ENCODE assay signal across 26 cellular contexts in genomic region chr1:22576148-22576544, GRCh38. TPM values are rescaled to one million over a fixed set of nuclear protein-coding genes. Genes with fewer than 3 reads are reported as not detected.
"Had no signal": no experiment of that assay in that cellular context is flagged by ENCODE, and none has a peak within 500 bp of the region (broad histone marks: within the 10 kb centered on the region; RNA-seq: fewer than 3 reads in every experiment).

No MANE protein-coding gene starts in this region.

- H3K4me3 ChIP-seq: stomach, suprapubic skin, testis, thoracic aorta, thyroid gland, tibial artery, tibial nerve, transverse colon, upper lobe of left lung, upper lobe of right lung, uterus, vagina had no signal

- H3K27me3 ChIP-seq: testis, thyroid gland, upper lobe of left lung, upper lobe of right lung, uterus, vagina had no signal

- H3K27ac ChIP-seq: stomach, suprapubic skin, testis, thoracic aorta, thyroid gland, tibial artery, tibial nerve, transverse colon, upper lobe of left lung, upper lobe of right lung, uterus, vagina had no signal

- H3K4me1 ChIP-seq: stomach, suprapubic skin, testis, thyroid gland, tibial artery, tibial nerve, transverse colon, upper lobe of left lung, upper lobe of right lung, uterus, vagina had no signal

- H3K36me3 ChIP-seq: stomach, suprapubic skin, thoracic aorta, thyroid gland, tibial artery, tibial nerve, transverse colon, upper lobe of left lung, upper lobe of right lung, uterus, vagina had no signal

- FAIRE-seq: urothelium cell line had no signal

- H3K9me3 ChIP-seq: stomach, suprapubic skin, testis, thoracic aorta, thyroid gland, tibial artery, tibial nerve, transverse colon, upper lobe of left lung, upper lobe of right lung, uterus, vagina had no signal

- DNase-seq: stimulated activated CD4-positive, alpha-beta T cell treated with anti-CD3 and anti-CD28 coated beads, Interleukin-2, amount 100 ng/mL, for 48 hours; stimulated activated CD4-positive, alpha-beta T cell treated with anti-CD3 and anti-CD28 coated beads, Interleukin-4, amount 100 ng/mL, for 1 hour; stimulated activated CD4-positive, alpha-beta T cell treated with anti-CD3 and anti-CD28 coated beads, Interleukin-4, amount 100 ng/mL, for 24 hours; stimulated activated CD4-positive, alpha-beta T cell treated with anti-CD3 and anti-CD28 coated beads, Interleukin-4, amount 100 ng/mL, for 4 hours; stimulated activated CD8-positive, alpha-beta memory T cell treated with anti-CD3 and anti-CD28 coated beads, Interleukin-4, amount 100 ng/mL, for 48 hours; stimulated activated naive B cell treated with anti-CD40 and anti-IgM and Interleukin-4, amounts not matched to agents 10 μg/mL and 1 μg/mL and 100 μg/mL, for 72 hours; stimulated activated naive CD4-positive, alpha-beta T cell; stimulated activated naive CD4-positive, alpha-beta T cell treated with Interleukin-2 at 50 U/mL for 16 hours; stimulated activated naive CD8-positive, alpha-beta T cell treated with anti-CD3 and anti-CD28 coated beads, Interleukin-15, amount 100 ng/mL, for 72 hours; stimulated activated naive CD8-positive, alpha-beta T cell treated with anti-CD3 and anti-CD28 coated beads, Interleukin-15, Interleukin-2, amounts not matched to agents 100 U/mL and 50 U/mL, for 24 hours; stomach; testis; thyroid gland; tibial artery; transverse colon; trophoblast cell; upper lobe of right lung; uterus had no signal

RNA-seq across cellular contexts. Expression of gene EPHA8, which starts 12.9 kb away (rescaled TPM):
- total RNA-seq: stomach, thoracic aorta, thyroid gland, tibial nerve, transverse colon, upper lobe of left lung, upper lobe of right lung, ureter, urinary bladder, vagina had no signal
- polyA plus RNA-seq: stomach, urinary bladder had no signal
